In the genomic region with DNA sequence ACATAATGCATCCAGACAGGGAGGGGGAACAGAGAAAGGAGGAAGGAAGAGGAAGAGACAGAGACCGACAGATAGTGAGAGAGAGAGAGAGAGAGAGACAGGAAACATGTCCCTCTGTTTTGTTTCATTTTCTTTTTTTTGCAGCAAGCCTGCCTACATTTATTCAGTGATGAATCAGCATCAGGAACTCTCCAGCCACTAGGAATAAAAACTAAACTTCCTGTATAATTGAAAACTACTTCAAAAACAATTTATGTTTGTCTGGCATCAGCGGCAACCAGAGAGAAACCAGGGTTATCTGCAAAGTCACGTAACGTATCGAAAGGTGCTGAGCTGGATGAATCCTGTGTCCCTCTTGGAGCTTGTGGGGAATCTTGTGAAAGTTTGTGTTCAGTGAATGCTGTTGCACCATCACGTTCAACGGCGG, we compare ENCODE assay signal across 8 cellular contexts.
DNase-seq lines count a peak whose midpoint lies in the region; TF ChIP-seq lines count a peak whose summit lies in the region.

No MANE protein-coding gene starts in this region.

- no peaks in the 10 kb centered on the region for H3K36me3 Mint-ChIP-seq in activated naive CD4-positive, alpha-beta T cell treated with anti-CD3 and anti-CD28 coated beads, Interleukin-2, amount 10 ng/mL, durations not matched to agents 7 days and 5 days

- no CpG with 5 or more reads among the region's 8 CpGs for WGBS in neuronal stem cell (ENCODE audit: extremely low coverage in 2 of 2, insufficient read length in 2 of 2, insufficient replicate concordance in 1 of 2), 2 donors
- WGBS in thyroid gland, 2 donors: 45 to 54% methylated on average over 8 of the region's 8 CpGs

- no peak overlapping the region for H4K8ac ChIP-seq in neuronal stem cell (ENCODE audit: low read depth, low read length)

- H3K4me1 ChIP-seq in neuronal stem cell (ENCODE audit: control insufficient read depth in 2 of 2, insufficient read depth in 1 of 2, low read depth in 1 of 2, low read length in 2 of 2) (peaks cover 5 to 19% of the 10 kb centered on the region in 2 donors), thyroid gland (peaks cover 0 to 6% of the 10 kb centered on the region in 2 donors)

- H3K4me3 Mint-ChIP-seq in activated naive CD4-positive, alpha-beta T cell treated with anti-CD3 and anti-CD28 coated beads, Interleukin-2, amount 10 ng/mL, durations not matched to agents 7 days and 5 days: peak overlapping the region; percentile 72

- no peak overlapping the region for H2BK15ac ChIP-seq in neuronal stem cell (ENCODE audit: low read length)

- no peak overlapping the region for H2BK12ac ChIP-seq in neuronal stem cell (ENCODE audit: low read length)

- no peak overlapping the region for H4K91ac ChIP-seq in neuronal stem cell (ENCODE audit: low read depth, low read length, poor library complexity)

- no peak overlapping the region for H3K23ac ChIP-seq in neuronal stem cell (ENCODE audit: low read depth, low read length, poor library complexity)

- H3K9me3 Mint-ChIP-seq in activated naive CD4-positive, alpha-beta T cell treated with anti-CD3 and anti-CD28 coated beads, Interleukin-2, amount 10 ng/mL, durations not matched to agents 7 days and 5 days: no peaks in the 10 kb centered on the region

- H3K9me3 ChIP-seq in neuronal stem cell (replicated peaks in 1 of 2; ENCODE audit: control insufficient read depth in 2 of 2, insufficient read depth in 1 of 2, low read depth in 1 of 2, low read length in 2 of 2) (peaks cover 0 to 2% of the 10 kb centered on the region in 2 donors), thyroid gland (no peaks in the 10 kb centered on the region)

- H3K4me2 ChIP-seq in neuronal stem cell (ENCODE audit: insufficient read depth, low read length, poor library complexity, severe bottlenecking): no peak overlapping the region

- no peak overlapping the region for H3K9ac ChIP-seq in neuronal stem cell (ENCODE audit: low read depth, low read length, poor library complexity)

- H3K79me1 ChIP-seq in neuronal stem cell (ENCODE audit: low read depth, low read length): no peaks in the 10 kb centered on the region

- peak overlapping the region; percentile 77 for H3K27ac Mint-ChIP-seq in activated naive CD4-positive, alpha-beta T cell treated with anti-CD3 and anti-CD28 coated beads, Interleukin-2, amount 10 ng/mL, durations not matched to agents 7 days and 5 days

- peaks cover 19% of the 10 kb centered on the region for H3K4me1 Mint-ChIP-seq in activated naive CD4-positive, alpha-beta T cell treated with anti-CD3 and anti-CD28 coated beads, Interleukin-2, amount 10 ng/mL, durations not matched to agents 7 days and 5 days

- TF ChIP-seq CTCF in choroid plexus epithelial cell (conservative IDR thresholded peaks at IDR 0.05; ENCODE audit: low read depth, low read length) (no peak), thyroid gland (IDR thresholded peaks at IDR 0.05) (no peak)

- intact Hi-C loops in thyroid gland (cut with DNase I): no loop called here

- no peak overlapping the region for H3K4ac ChIP-seq in neuronal stem cell (ENCODE audit: low read length)

- no peak overlapping the region for H3K18ac ChIP-seq in neuronal stem cell (ENCODE audit: low read length)

- no peak overlapping the region for H3K14ac ChIP-seq in neuronal stem cell (ENCODE audit: low read length)

- no peak overlapping the region for H3K4me3 ChIP-seq in Jurkat, Clone E6-1 (ENCODE audit: low read length)
- H3K4me3 ChIP-seq in choroid plexus epithelial cell (ENCODE audit: low read depth, low read length) (peak overlapping the region; percentile 48), neuronal stem cell (ENCODE audit: low read length in 2 of 2) (no peak overlapping the region), thyroid gland (replicated peaks in 1 of 3) (no peak overlapping the region)

- H3K27ac ChIP-seq in neuronal stem cell (replicated peaks; ENCODE audit: low read length): no peak overlapping the region
- peak overlapping the region in 1 of 3 donors; percentile 13 for H3K27ac ChIP-seq in thyroid gland

- H3K36me3 ChIP-seq in neuronal stem cell (replicated peaks in 1 of 2; ENCODE audit: control insufficient read depth in 2 of 2, insufficient read depth in 2 of 2, low read length in 2 of 2) (no peaks in the 10 kb centered on the region), thyroid gland (no peaks in the 10 kb centered on the region)

- H2BK5ac ChIP-seq in neuronal stem cell (ENCODE audit: low read length): no peak overlapping the region

- no peaks in the 10 kb centered on the region for H3K27me3 ChIP-seq in neuronal stem cell (ENCODE audit: control insufficient read depth in 3 of 3, insufficient read depth in 3 of 3, low read depth in 1 of 3, low read length in 3 of 3)
- H3K27me3 ChIP-seq in thyroid gland: no peaks in the 10 kb centered on the region

- no peak overlapping the region for H2AK5ac ChIP-seq in neuronal stem cell (ENCODE audit: low read depth, low read length)

- peak overlapping the region; percentile 74 for H2AFZ ChIP-seq in neuronal stem cell (ENCODE audit: low read length)

- peaks cover 9% of the 10 kb centered on the region for H3K27me3 Mint-ChIP-seq in activated naive CD4-positive, alpha-beta T cell treated with anti-CD3 and anti-CD28 coated beads, Interleukin-2, amount 10 ng/mL, durations not matched to agents 7 days and 5 days

- no peak for DNase-seq in activated naive CD4-positive, alpha-beta T cell treated with anti-CD3 and anti-CD28 coated beads, Interleukin-2, amount 10 ng/mL, durations not matched to agents 7 days and 5 days
- DNase-seq in activated naive CD4-positive, alpha-beta T cell (lab: John Stamatoyannopoulos, UW): no peak
- DNase-seq in Jurkat, Clone E6-1 (ENCODE audit: low read depth, low spot score): peak; percentile 4
- peak; percentile 32 for DNase-seq in choroid plexus epithelial cell (ENCODE audit: low read depth)
- DNase-seq in neuronal stem cell (ENCODE audit: low spot score): no peak
- no peak for DNase-seq in thyroid gland
- DNase-seq in NCI-H446 (lab: John Stamatoyannopoulos, UW): no peak
- DNase-seq in NCI-H748 (lab: John Stamatoyannopoulos, UW; ENCODE audit: unreplicated experiment): no peak

- CTCF ChIA-PET in activated naive CD4-positive, alpha-beta T cell treated with anti-CD3 and anti-CD28 coated beads, Interleukin-2, amount 10 ng/mL, durations not matched to agents 7 days and 5 days (lab: Charles Lee): no interaction called here

- no peak for TF ChIP-seq POLR2A in thyroid gland (IDR thresholded peaks at IDR 0.05)

- H2BK120ac ChIP-seq in neuronal stem cell (ENCODE audit: low read depth, low read length): no peak overlapping the region

Comparison
In these comparisons a context has a peak if more than half of its experiments do, and no peak if none do; other contexts are left out.
1. DNase-seq: peak in Jurkat, Clone E6-1 (single experiment) and choroid plexus epithelial cell (single experiment); none in activated naive CD4-positive, alpha-beta T cell treated with anti-CD3 and anti-CD28 coated beads, Interleukin-2, amount 10 ng/mL, durations not matched to agents 7 days and 5 days (single experiment), activated naive CD4-positive, alpha-beta T cell (0 of 4), neuronal stem cell (single experiment), thyroid gland (0 of 2), NCI-H446 (0 of 2) and NCI-H748 (single experiment).